ENCODE assay signal across 8 cellular contexts in the genomic region with DNA sequence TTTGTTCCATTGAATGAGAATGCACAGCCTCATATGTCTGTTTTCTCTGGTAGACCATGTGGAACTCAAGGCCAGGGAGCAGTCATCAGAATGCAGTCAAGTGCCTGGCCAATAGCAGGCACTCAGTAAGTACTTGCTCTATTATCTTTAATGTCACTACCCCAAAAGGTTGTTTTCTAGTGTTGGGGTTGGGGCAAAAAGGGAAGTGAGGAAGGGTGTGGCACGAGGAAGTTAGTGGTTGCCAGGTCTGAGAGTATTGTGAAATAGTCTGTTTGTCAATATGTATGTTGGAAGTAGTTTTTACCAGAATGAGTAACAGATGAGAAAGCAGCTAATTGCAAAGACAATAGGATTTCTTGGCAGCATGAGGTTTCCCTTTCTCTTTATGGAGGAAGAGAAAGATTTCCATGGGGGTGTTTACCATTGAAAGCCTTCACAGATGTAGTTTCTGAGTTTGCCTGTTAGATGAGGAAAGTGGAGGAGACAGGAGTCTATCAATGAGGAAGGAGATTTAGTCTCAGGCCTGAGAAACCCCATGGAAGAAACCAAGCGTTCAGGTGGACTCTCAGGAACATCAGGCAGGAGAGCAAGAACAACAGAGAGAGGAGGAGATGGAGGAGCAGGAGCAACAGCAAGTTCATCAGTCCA. TPM values are rescaled to one million over a fixed set of nuclear protein-coding genes. Genes with fewer than 3 reads are reported as not detected.
DNase-seq lines count a peak whose midpoint lies in the region; ATAC-seq and TF ChIP-seq lines count a peak whose summit lies in the region.

No MANE protein-coding gene starts in this region.

- H3K4me1 ChIP-seq in Peyer's patch (peaks cover 0 to 17% (median 3%) of the 10 kb centered on the region in 4 donors), esophagus squamous epithelium (peaks cover 0 to 54% (median 26%) of the 10 kb centered on the region in 3 donors), suprapubic skin (peaks cover 45% of the 10 kb centered on the region), colonic mucosa (peaks cover 6% of the 10 kb centered on the region)

- H3K27me3 ChIP-seq in Peyer's patch: no peaks in the 10 kb centered on the region
- no peaks in the 10 kb centered on the region for H3K27me3 ChIP-seq in esophagus squamous epithelium
- no peaks in the 10 kb centered on the region for H3K27me3 ChIP-seq in suprapubic skin
- H3K27me3 ChIP-seq in colonic mucosa: no peaks in the 10 kb centered on the region

- no peak for TF ChIP-seq CTCF in Peyer's patch (IDR thresholded peaks at IDR 0.05)
- no peak for TF ChIP-seq CTCF in esophagus squamous epithelium (IDR thresholded peaks at IDR 0.05)
- no peak for TF ChIP-seq CTCF in suprapubic skin (IDR thresholded peaks at IDR 0.05)
- no peak for TF ChIP-seq CTCF in colonic mucosa (IDR thresholded peaks at IDR 0.05)

- in situ Hi-C loops in ACHN (cut with HindIII; ENCODE audit: low pct_ligation_motif_present, low pct_unique_long_range_greater_than_20kb, low sequenced_read_pairs): no loop called here

- peak; percentile 75 for ATAC-seq in GM18909 (IDR thresholded peaks at IDR 0.05; ENCODE audit: poor library complexity, unreplicated experiment)
- ATAC-seq in HG02885 (IDR thresholded peaks at IDR 0.05; ENCODE audit: poor library complexity, unreplicated experiment): peak; percentile 49

- H3K9me3 ChIP-seq in Peyer's patch (no peaks in the 10 kb centered on the region), esophagus squamous epithelium (no peaks in the 10 kb centered on the region), suprapubic skin (no peaks in the 10 kb centered on the region), colonic mucosa (no peaks in the 10 kb centered on the region)

- no peak overlapping the region for H3K4me3 ChIP-seq in Peyer's patch
- no peak overlapping the region for H3K4me3 ChIP-seq in esophagus squamous epithelium
- H3K4me3 ChIP-seq in suprapubic skin: no peak overlapping the region
- H3K4me3 ChIP-seq in colonic mucosa: no peak overlapping the region

- WGBS in esophagus squamous epithelium, 2 donors: 37 to 46% methylated on average over 2 of the region's 2 CpGs
- WGBS in suprapubic skin: 39% methylated on average over 2 of the region's 2 CpGs

- no peak overlapping the region for H3K9ac ChIP-seq in colonic mucosa (ENCODE audit: low read depth in 2 of 2, low read length in 2 of 2)

- no peak for TF ChIP-seq EP300 in suprapubic skin (IDR thresholded peaks at IDR 0.05)

- H3K36me3 ChIP-seq in Peyer's patch (no peaks in the 10 kb centered on the region), esophagus squamous epithelium (no peaks in the 10 kb centered on the region), suprapubic skin (no peaks in the 10 kb centered on the region), colonic mucosa (no peaks in the 10 kb centered on the region)

- H3K27ac ChIP-seq in Peyer's patch: peak overlapping the region in 3 of 4 donors; percentile 31 to 72 (median 52)
- peak overlapping the region; percentile 36 to 78 (median 56) for H3K27ac ChIP-seq in esophagus squamous epithelium
- peak overlapping the region; percentile 20 for H3K27ac ChIP-seq in suprapubic skin
- no peak overlapping the region for H3K27ac ChIP-seq in colonic mucosa

- DNase-seq in Peyer's patch (peak in 2 of 3 donors; percentile 72 to 77), esophagus squamous epithelium (lab: John Stamatoyannopoulos, UW) (no peak), suprapubic skin (ENCODE audit: low spot score in 2 of 2) (no peak), AG08396 (ENCODE audit: low spot score) (no peak), ACHN (no peak), colonic mucosa (no peak)

- intact Hi-C loops in esophagus squamous epithelium (cut with DNase I) (loop anchor here (5.0 to 10.0 kb wide), 2 partner anchors 137 to 209 kb away; no protein-coding TSS in a partner anchor), colonic mucosa (cut with DNase I) (no loop called here)

- TF ChIP-seq POLR2A in Peyer's patch (IDR thresholded peaks at IDR 0.05) (no peak), esophagus squamous epithelium (IDR thresholded peaks at IDR 0.05) (no peak), suprapubic skin (IDR thresholded peaks at IDR 0.05) (no peak)

RNA-seq across cellular contexts. Expression of a gene that starts 59.6 kb away (rescaled TPM):
- not detected for total RNA-seq in Peyer's patch
- not detected for total RNA-seq in esophagus squamous epithelium
- total RNA-seq in suprapubic skin: not detected
- total RNA-seq in colonic mucosa: not detected

Comparison
In these comparisons a context has a peak if more than half of its experiments do, and no peak if none do; other contexts are left out.
1. DNase-seq: peak in Peyer's patch (2 of 3); none in esophagus squamous epithelium (single experiment), suprapubic skin (0 of 2), AG08396 (single experiment), ACHN (single experiment) and colonic mucosa (single experiment).